30 cellular contexts compared by ENCODE assay signal in the genomic region with DNA sequence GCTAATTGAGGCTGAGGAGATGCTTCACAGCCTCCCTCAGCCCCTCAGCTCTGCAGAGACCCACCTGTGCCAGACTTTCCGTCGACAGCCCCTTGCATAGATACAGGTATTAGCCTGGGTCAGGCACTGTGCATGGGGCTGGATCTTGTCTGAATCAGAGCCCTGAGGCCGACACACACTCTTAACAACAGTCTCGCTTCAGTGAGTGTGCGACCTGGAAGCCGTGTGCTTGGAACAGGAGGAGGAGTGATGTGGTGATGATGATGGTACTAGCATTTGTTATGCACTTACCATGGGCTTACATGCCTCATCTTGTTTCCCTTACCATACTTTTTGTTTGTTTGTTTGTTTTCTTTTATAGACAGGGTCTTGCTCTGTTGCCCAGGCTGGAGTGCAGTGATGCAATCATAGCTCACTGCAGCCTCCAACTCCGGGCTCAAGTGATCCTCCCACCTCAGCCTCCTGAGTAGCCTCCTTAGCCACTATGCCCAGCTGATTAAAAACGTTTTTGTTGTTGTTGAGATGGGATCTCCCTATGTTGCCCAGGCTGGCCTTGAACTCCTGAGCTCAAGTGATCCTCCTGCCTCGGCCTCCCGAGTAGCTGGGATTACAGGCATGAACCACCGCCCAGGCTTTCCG.
"Had no signal": no experiment of that assay in that cellular context is flagged by ENCODE, and none has a peak within 500 bp of the region (broad histone marks: within the 10 kb centered on the region; RNA-seq: fewer than 3 reads in every experiment).

No MANE protein-coding gene starts in this region.

- H3K4me1 Mint-ChIP-seq: activated CD4-positive, alpha-beta T cell treated with anti-CD3 and anti-CD28 coated beads, Interleukin-2, amount 10 ng/mL, durations not matched to agents 7 days and 5 days; mesothelial cell of epicardium had no signal

- H3K27me3 Mint-ChIP-seq: activated CD4-positive, alpha-beta memory T cell treated with anti-CD3 and anti-CD28 coated beads, Interleukin-2, amount 10 ng/mL, durations not matched to agents 7 days and 5 days; activated CD4-positive, alpha-beta T cell treated with anti-CD3 and anti-CD28 coated beads, Interleukin-2, amount 10 ng/mL, durations not matched to agents 7 days and 5 days; activated T-cell treated with anti-CD3 and anti-CD28 coated beads, Interleukin-2, amount 50 U/mL, for 24 hours had no signal

- H3K9me3 Mint-ChIP-seq: activated CD4-positive, alpha-beta memory T cell treated with anti-CD3 and anti-CD28 coated beads, Interleukin-2, amount 10 ng/mL, durations not matched to agents 7 days and 5 days; activated CD4-positive, alpha-beta T cell treated with anti-CD3 and anti-CD28 coated beads, Interleukin-2, amount 10 ng/mL, durations not matched to agents 7 days and 5 days; activated naive CD4-positive, alpha-beta T cell treated with anti-CD3 and anti-CD28 coated beads, Interleukin-2, amount 10 ng/mL, durations not matched to agents 7 days and 5 days; activated T-cell treated with anti-CD3 and anti-CD28 coated beads, Interleukin-2, amount 50 U/mL, for 24 hours; mesothelial cell of epicardium; naive B cell had no signal

- H2AFZ ChIP-seq: parathyroid adenoma had no signal

- H3K9me3 ChIP-seq: esophagus muscularis mucosa, heart left ventricle, psoas muscle, right atrium auricular region, spleen, testis, transverse colon had no signal

- H3K4me3 ChIP-seq: esophagus muscularis mucosa, heart left ventricle, psoas muscle, right atrium auricular region, spleen, testis, transverse colon had no signal

- H3K4me3 Mint-ChIP-seq: activated CD4-positive, alpha-beta memory T cell treated with anti-CD3 and anti-CD28 coated beads, Interleukin-2, amount 10 ng/mL, durations not matched to agents 7 days and 5 days; activated CD4-positive, alpha-beta T cell treated with anti-CD3 and anti-CD28 coated beads, Interleukin-2, amount 10 ng/mL, durations not matched to agents 7 days and 5 days; activated naive CD4-positive, alpha-beta T cell treated with anti-CD3 and anti-CD28 coated beads, Interleukin-2, amount 10 ng/mL, durations not matched to agents 7 days and 5 days; activated T-cell treated with anti-CD3 and anti-CD28 coated beads, Interleukin-2, amount 50 U/mL, for 24 hours; mesothelial cell of epicardium; naive B cell; nephron progenitor cell had no signal

- H3K27ac Mint-ChIP-seq: activated CD4-positive, alpha-beta memory T cell treated with anti-CD3 and anti-CD28 coated beads, Interleukin-2, amount 10 ng/mL, durations not matched to agents 7 days and 5 days; activated CD4-positive, alpha-beta T cell treated with anti-CD3 and anti-CD28 coated beads, Interleukin-2, amount 10 ng/mL, durations not matched to agents 7 days and 5 days; activated naive CD4-positive, alpha-beta T cell treated with anti-CD3 and anti-CD28 coated beads, Interleukin-2, amount 10 ng/mL, durations not matched to agents 7 days and 5 days; activated T-cell treated with anti-CD3 and anti-CD28 coated beads, Interleukin-2, amount 50 U/mL, for 24 hours; mesothelial cell of epicardium; nephron progenitor cell had no signal

- H3K27me3 ChIP-seq: brain microvascular endothelial cell, foreskin keratinocyte, right atrium auricular region, testis had no signal

- FAIRE-seq: astrocyte, islet of Langerhans, urothelium cell line had no signal

- H3K9ac ChIP-seq: parathyroid adenoma had no signal

- H3K27ac ChIP-seq: brain microvascular endothelial cell, esophagus muscularis mucosa, foreskin keratinocyte, heart left ventricle, parathyroid adenoma, psoas muscle, right atrium auricular region, spleen, testis, transverse colon had no signal

- H3K36me3 ChIP-seq: brain microvascular endothelial cell, esophagus muscularis mucosa, heart left ventricle, right atrium auricular region, spleen, transverse colon had no signal

- H3K36me3 Mint-ChIP-seq: activated naive CD4-positive, alpha-beta T cell treated with anti-CD3 and anti-CD28 coated beads, Interleukin-2, amount 10 ng/mL, durations not matched to agents 7 days and 5 days; mesothelial cell of epicardium; naive B cell had no signal

- ATAC-seq: foreskin keratinocyte, heart left ventricle, left cardiac atrium, psoas muscle had no signal

- DNase-seq: activated CD4-positive, alpha-beta memory T cell treated with anti-CD3 and anti-CD28 coated beads, Interleukin-2, amount 10 ng/mL, durations not matched to agents 7 days and 5 days; activated CD4-positive, alpha-beta T cell treated with anti-CD3 and anti-CD28 coated beads for 1 hour; activated CD4-positive, alpha-beta T cell treated with anti-CD3 and anti-CD28 coated beads, Interleukin-2, amount 10 ng/mL, durations not matched to agents 7 days and 5 days; activated CD8-positive, alpha-beta memory T cell treated with anti-CD3 and anti-CD28 coated beads, Interleukin-2, amount 50 U/mL, for 48 hours; activated gamma-delta T cell; activated naive CD4-positive, alpha-beta T cell treated with anti-CD3 and anti-CD28 coated beads, Interleukin-2, amount 10 ng/mL, durations not matched to agents 7 days and 5 days; activated T-cell treated with anti-CD3 and anti-CD28 coated beads, Interleukin-2, amount 50 U/mL, for 24 hours; amniotic stem cell; brain microvascular endothelial cell; caudate nucleus; heart left ventricle; left cardiac atrium; mammary epithelial cell; naive B cell; nephron progenitor cell; occipital lobe; psoas muscle; spleen; stimulated activated naive CD4-positive, alpha-beta T cell treated with Interleukin-2 at 50 U/mL for 16 hours; T-helper 2 cell; testis; transverse colon had no signal

- H3K4me1 ChIP-seq: esophagus muscularis mucosa, foreskin keratinocyte, heart left ventricle, parathyroid adenoma, right atrium auricular region, spleen, testis, transverse colon had no signal
